Comparison of ENCODE assay signal across 8 cellular contexts in genomic region chr3:196968233-196969000, GRCh38. TPM values are rescaled to one million over a fixed set of nuclear protein-coding genes. Genes with fewer than 3 reads are reported as not detected.
A peak's percentile ranks its signal among the peaks of the same experiment; 100 is the strongest.
DNase-seq lines count a peak whose midpoint lies in the region; ATAC-seq, FAIRE-seq and TF ChIP-seq lines count a peak whose summit lies in the region.

Gene PIGZ, minus strand, starts transcription at chr3:196968833. Its CDS starts 16,802 bp downstream, at chr3:196952031.

- intact Hi-C loops in PC-3 (cut with micrococcal nuclease) = loop anchor here (2.0 kb wide), 1 partner anchor 130 kb away; no protein-coding TSS in a partner anchor
- intact Hi-C loops in adrenal gland (cut with DNase I) = loop anchor here (5.0 to 10.0 kb wide), 2 partner anchors 124 to 131 kb away; no protein-coding TSS in a partner anchor

- no peaks in the 10 kb centered on the region for H3K9me3 ChIP-seq in PC-3 (ENCODE audit: low read length)
- no peaks in the 10 kb centered on the region for H3K9me3 ChIP-seq in adrenal gland (replicated peaks in 1 of 3)
- no peaks in the 10 kb centered on the region for H3K9me3 ChIP-seq in skeletal muscle satellite cell (replicated peaks; ENCODE audit: low read length)

- H3K27ac ChIP-seq in PC-3 (ENCODE audit: low read length) (no peak within 1 kb of the TSS), adrenal gland (peak within 1 kb of the TSS in 2 of 5 donors; percentile 41 to 72)

- H3F3A ChIP-seq in PC-3 (ENCODE audit: low read length, unreplicated experiment) = no peaks in the 10 kb centered on the region

- no peak for DNase-seq in BJ (ENCODE audit: low read depth)
- DNase-seq in PC-3 = peak; percentile 54
- DNase-seq in adrenal gland = peak in 2 of 7 donors; percentile 20 to 45
- no peak for DNase-seq in D721Med (ENCODE audit: insufficient read length, low spot score)

- TF ChIP-seq CTCF in BJ (IDR thresholded peaks at IDR 0.05; ENCODE audit: insufficient read depth, low read depth, low read length) = no peak
- no peak for TF ChIP-seq CTCF in PC-3 (conservative IDR thresholded peaks at IDR 0.05; ENCODE audit: low read depth, low read length)
- no peak for TF ChIP-seq CTCF in adrenal gland (IDR thresholded peaks at IDR 0.05)
- TF ChIP-seq CTCF in D721Med (IDR thresholded peaks at IDR 0.05; ENCODE audit: insufficient read depth, missing control alignments) = no peak

- H3K4me2 ChIP-seq in PC-3 (ENCODE audit: low read length) (peak within 1 kb of the TSS; percentile 100), skeletal muscle satellite cell (ENCODE audit: low read length) (peak within 1 kb of the TSS; percentile 99)

- H3K36me3 ChIP-seq in BJ (ENCODE audit: control insufficient read depth, insufficient read depth, low read length) (no peaks in the 10 kb centered on the region), PC-3 (ENCODE audit: low read depth, low read length) (no peaks in the 10 kb centered on the region), adrenal gland (replicated peaks in 1 of 2) (no peaks in the 10 kb centered on the region), skeletal muscle satellite cell (ENCODE audit: insufficient read depth, low read length) (peaks cover 9% of the 10 kb centered on the region)

- POLR2A ChIA-PET in BJ (lab: Charles Lee) = interaction anchor here (0.6 kb wide), 1 partner anchor 41 kb away, joined by 14 read pairs; no protein-coding TSS in a partner anchor
- POLR2A ChIA-PET in PC-3 (lab: Charles Lee; ENCODE audit: unreplicated experiment) = no interaction called here

- no peaks in the 10 kb centered on the region; the same call in 1 of the 2 replicates for H3K27me3 ChIP-seq in BJ (ENCODE audit: control insufficient read depth, insufficient read depth, low read length)
- H3K27me3 ChIP-seq in PC-3 (ENCODE audit: low read length) = no peaks in the 10 kb centered on the region
- no peaks in the 10 kb centered on the region for H3K27me3 ChIP-seq in adrenal gland
- H3K27me3 ChIP-seq in skeletal muscle satellite cell (ENCODE audit: control insufficient read depth, insufficient read depth, low read length) = no peaks in the 10 kb centered on the region

- TF ChIP-seq POLR2A in adrenal gland (IDR thresholded peaks at IDR 0.05) = no peak

- no peak for FAIRE-seq in D721Med (lab: Jason Lieb, UNC)

- peak within 1 kb of the TSS; percentile 99 for H2AFZ ChIP-seq in PC-3 (ENCODE audit: low read length)

- H3K9ac ChIP-seq in PC-3 (ENCODE audit: low read length) (peak within 1 kb of the TSS; percentile 72), skeletal muscle satellite cell (ENCODE audit: low read depth, low read length) (peak within 1 kb of the TSS; percentile 73)

- peak within 1 kb of the TSS; percentile 68 for H3K4me3 ChIP-seq in BJ (ENCODE audit: low read depth, low read length)
- peak within 1 kb of the TSS; percentile 93 for H3K4me3 ChIP-seq in PC-3 (ENCODE audit: low read length)
- peak within 1 kb of the TSS; percentile 33 to 96 (median 48) for H3K4me3 ChIP-seq in adrenal gland
- peak within 1 kb of the TSS; percentile 33 for H3K4me3 ChIP-seq in iPS-11a (ENCODE audit: low read depth, low read length)
- H3K4me3 ChIP-seq in skeletal muscle satellite cell (ENCODE audit: low read length) = peak within 1 kb of the TSS; percentile 87

- no peaks in the 10 kb centered on the region for H3K9me2 ChIP-seq in PC-3 (replicated peaks; ENCODE audit: low read length)

- CTCF ChIA-PET in BJ (lab: Yijun Ruan, JAX) (interaction anchor here (0.5 to 3.1 kb wide), 6 partner anchors 9 to 502 kb away, joined by 3 to 16 read pairs (median 4); no protein-coding TSS in a partner anchor), PC-3 (lab: Charles Lee) (no interaction called here)

- no peaks in the 10 kb centered on the region for H4K20me1 ChIP-seq in PC-3 (ENCODE audit: low read length)

- ATAC-seq in GM18909 (IDR thresholded peaks at IDR 0.05; ENCODE audit: poor library complexity, unreplicated experiment) (peak; percentile 64), HG03066 (IDR thresholded peaks at IDR 0.05; ENCODE audit: low read depth, unreplicated experiment) (peak; percentile 70), PC-3 (peak; percentile 75)

- BruUV-seq in PC-3 (replicated peaks; lab: Mats Ljungman, UMichigan) = no TSS peak

- 0 out of 2 replicates have a peak, but pooled peaks cover 5% of the 10 kb centered on the region for H3K79me2 ChIP-seq in PC-3 (ENCODE audit: low read length)

- 3 to 14% (median 4%) methylated on average over 3 to 79 of the region's 80 CpGs for WGBS in adrenal gland, 4 donors

- H3K4me1 ChIP-seq in PC-3 (ENCODE audit: insufficient read depth, low read length) (peaks cover 6% of the 10 kb centered on the region; the same call in 1 of the 2 replicates), adrenal gland (replicated peaks in 1 of 2) (peaks cover 3 to 9% of the 10 kb centered on the region in 2 donors), skeletal muscle satellite cell (ENCODE audit: control insufficient read depth, insufficient read depth, low read length) (peaks cover 7% of the 10 kb centered on the region)

RNA-seq across cellular contexts. Expression of gene PIGZ, which starts in this region (rescaled TPM):
- polyA plus RNA-seq in BJ (2011; rRNA removed) = 3.8 and 7.0 TPM in 2 replicates
- polyA minus RNA-seq in BJ (2011; rRNA and poly(A)+ RNA removed) = 2.3 TPM in 2 replicates
- 1.6 and 3.7 TPM in 2 replicates for total RNA-seq in PC-3 (2014; rRNA removed)
- total RNA-seq in adrenal gland = 1 to 10 TPM in 7 of 8 donors, under 1 TPM in 1; 0.66 to 4.0 (median 2.1) TPM
- 1 to 10 TPM in 2 of 3 donors, under 1 TPM in 1; 0.88 to 2.9 (median 2.0) TPM for polyA plus RNA-seq in adrenal gland
- total RNA-seq in skeletal muscle satellite cell (2012; rRNA removed) = 1.3 and 2.0 TPM in 2 replicates

Comparison
In these comparisons a context has a peak if more than half of its experiments do, and no peak if none do; other contexts are left out.
1. H3K4me3 ChIP-seq: peak in every context shown above with its lines; median percentile 93 in PC-3; 87 in skeletal muscle satellite cell; 68 in BJ; 48 in adrenal gland; 33 in iPS-11a.